8 cellular contexts compared by ENCODE assay signal in the genomic region with DNA sequence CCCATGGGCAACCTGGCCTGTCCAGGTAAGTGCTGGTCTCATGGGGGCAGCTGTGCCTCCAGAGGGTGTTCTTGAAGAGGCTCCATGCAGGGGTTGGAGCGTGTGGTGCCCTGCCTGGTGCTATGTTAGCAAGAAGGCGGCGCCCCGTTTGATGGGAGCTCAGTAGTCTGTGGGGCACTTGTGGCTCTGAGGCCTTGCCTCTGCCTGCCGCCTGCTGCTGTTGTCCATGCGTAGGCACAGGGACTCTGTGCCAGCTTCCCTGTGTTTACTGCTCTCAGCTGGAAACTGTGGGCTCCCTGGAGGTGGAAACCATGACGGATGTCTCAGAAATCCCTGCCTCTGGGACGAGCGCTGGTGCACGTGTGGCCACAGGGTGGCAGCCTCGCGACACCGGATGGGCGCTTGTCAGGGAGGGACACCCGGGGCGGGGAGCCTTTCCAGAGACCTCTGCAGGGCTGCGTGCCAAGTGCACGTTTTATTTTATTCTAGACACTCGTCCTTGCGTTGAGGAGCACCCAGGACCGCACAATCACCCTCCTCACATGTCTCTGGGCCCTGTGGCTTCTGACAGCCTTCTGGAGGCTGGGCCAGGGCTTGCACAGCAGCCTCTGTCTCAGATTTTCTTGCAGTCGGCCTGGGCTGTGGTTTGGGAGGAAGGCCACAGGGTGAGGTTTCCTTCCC. TPM values are rescaled to one million over a fixed set of nuclear protein-coding genes. Genes with fewer than 3 reads are reported as not detected.
DNase-seq lines count a peak whose midpoint lies in the region; ATAC-seq lines count a peak whose summit lies in the region.

No MANE protein-coding gene starts in this region.

- intact Hi-C loops in right cardiac atrium (cut with DNase I) (loop anchor here in 3 of 4 donors (2.0 to 5.0 kb wide), 3 partner anchors 184 to 186 kb away; partner anchors contain the start of gene WNT9A (in 2 of the 3)), sciatic nerve (cut with DNase I) (no loop called here)

- DNase-seq in NCI-H2029 treated with DMSO at 0.1 percent for 48 hours (lab: John Stamatoyannopoulos, UW) = peak; percentile 58
- DNase-seq in T-helper 22 cell (ENCODE audit: low read depth) = peak; percentile 77
- peak in 51 of 56 donors; percentile 15 to 86 (median 59) for DNase-seq in amygdala (lab: John Stamatoyannopoulos, UW)
- peak; percentile 87 to 96 (median 95) for DNase-seq in right cardiac atrium
- DNase-seq in sciatic nerve (ENCODE audit: low spot score) = peak; percentile 93

- H3K4me3 ChIP-seq in right cardiac atrium (ENCODE audit: low read length) = no peak overlapping the region

- 17% methylated on average over 22 of the region's 22 CpGs for WGBS in right cardiac atrium

- no peaks in the 10 kb centered on the region for H3K4me1 ChIP-seq in right cardiac atrium (ENCODE audit: control insufficient read depth, insufficient read depth, low read length)

- no peaks in the 10 kb centered on the region for H3K27me3 ChIP-seq in right cardiac atrium (ENCODE audit: control insufficient read depth, insufficient read depth)

- no peaks in the 10 kb centered on the region for H3K9me3 ChIP-seq in right cardiac atrium (ENCODE audit: control insufficient read depth, low read length)

- no peak overlapping the region for H3K27ac ChIP-seq in right cardiac atrium (ENCODE audit: low read length)

- ATAC-seq in GM18511 (IDR thresholded peaks at IDR 0.05; ENCODE audit: unreplicated experiment) = peak; percentile 75
- ATAC-seq in HG02981 (IDR thresholded peaks at IDR 0.05; ENCODE audit: unreplicated experiment) = peak; percentile 85
- peak; percentile 80 to 87 for ATAC-seq in right cardiac atrium
- peak; percentile 92 for ATAC-seq in sciatic nerve
- no peak for ATAC-seq in HG03097 (IDR thresholded peaks at IDR 0.05; ENCODE audit: low FRiP score, unreplicated experiment)

RNA-seq across cellular contexts. Expression of gene SNAP47, which starts 27.1 kb away (rescaled TPM):
- total RNA-seq in right cardiac atrium (10 to 100 TPM; 61.6 to 91.8 (median 65.5) TPM), sciatic nerve (32.3 TPM)
- 43.1 TPM for polyA plus RNA-seq in right cardiac atrium

RNA-seq across cellular contexts. Expression of gene JMJD4, which starts 27.3 kb away (rescaled TPM):
- 10 to 100 TPM in 1 of 4 donors, 1 to 10 TPM in 3; 7.7 to 11.5 (median 8.9) TPM for total RNA-seq in right cardiac atrium
- 9.5 TPM for polyA plus RNA-seq in right cardiac atrium
- 13.4 TPM for total RNA-seq in sciatic nerve

RNA-seq across cellular contexts. Expression of gene PRSS38, which starts 53.1 kb away (rescaled TPM):
- not detected for total RNA-seq in right cardiac atrium
- not detected for polyA plus RNA-seq in right cardiac atrium
- total RNA-seq in sciatic nerve = not detected
